Comparison of ENCODE assay signal across 21 cellular contexts in genomic region chr1:225611537-225612223, GRCh38. TPM values are rescaled to one million over a fixed set of nuclear protein-coding genes. Genes with fewer than 3 reads are reported as not detected.
DNase-seq lines count a peak whose midpoint lies in the region; ATAC-seq and TF ChIP-seq lines count a peak whose summit lies in the region.
"Had no signal": no experiment of that assay in that cellular context is flagged by ENCODE, and none has a peak within 500 bp of the region (broad histone marks: within the 10 kb centered on the region; RNA-seq: fewer than 3 reads in every experiment).

No MANE protein-coding gene starts in this region.

- H3K4me3 ChIP-seq in body of pancreas (no peak overlapping the region), muscle layer of colon (ENCODE audit: low read depth in 1 of 2, low read length in 2 of 2) (no peak overlapping the region)
- H3K4me3 ChIP-seq: suprapubic skin had no signal

- H3K27me3 Mint-ChIP-seq in type B pancreatic cell: no peaks in the 10 kb centered on the region
- H3K27me3 Mint-ChIP-seq: B cell had no signal

- H3K9me3 ChIP-seq in body of pancreas (no peaks in the 10 kb centered on the region), muscle layer of colon (ENCODE audit: low read length) (no peaks in the 10 kb centered on the region)
- H3K9me3 ChIP-seq: suprapubic skin had no signal

- peak overlapping the region; percentile 24 for H3K4me3 Mint-ChIP-seq in type B pancreatic cell
- H3K4me3 Mint-ChIP-seq: B cell; endodermal cell; natural killer cell; T-helper 1 cell treated with Interleukin-12 subunit alpha and Interleukin-12 subunit beta and Interleukin-4 antibody, amounts not matched to agents 30 μg/mL and 1 μg/mL, for 36 hours had no signal

- WGBS in body of pancreas, 2 donors: 52 to 55% methylated on average over 7 of the region's 7 CpGs

- H3K4me1 Mint-ChIP-seq in type B pancreatic cell (ENCODE audit: unreplicated experiment): peaks cover 44% of the 10 kb centered on the region
- H3K4me1 Mint-ChIP-seq: B cell, natural killer cell had no signal

- peaks cover 41% of the 10 kb centered on the region for H3K4me1 ChIP-seq in body of pancreas
- peaks cover 30% of the 10 kb centered on the region for H3K4me1 ChIP-seq in muscle layer of colon (ENCODE audit: insufficient read depth, low read length)

- no peak overlapping the region for H3K9ac ChIP-seq in muscle layer of colon (ENCODE audit: low read length)

- no peaks in the 10 kb centered on the region for H3K36me3 ChIP-seq in body of pancreas (replicated peaks in 1 of 2; ENCODE audit: insufficient read depth in 1 of 2, low read depth in 2 of 2)
- no peaks in the 10 kb centered on the region for H3K36me3 ChIP-seq in muscle layer of colon (ENCODE audit: insufficient read depth, low read length)
- H3K36me3 ChIP-seq: suprapubic skin had no signal

- no peaks in the 10 kb centered on the region for H3K9me3 Mint-ChIP-seq in type B pancreatic cell
- H3K9me3 Mint-ChIP-seq: natural killer cell; T-helper 1 cell treated with Interleukin-12 subunit alpha and Interleukin-12 subunit beta and Interleukin-4 antibody, amounts not matched to agents 30 μg/mL and 1 μg/mL, for 36 hours had no signal

- intact Hi-C loops in body of pancreas (cut with DNase I): no loop called here

- peak; percentile 25; the same call in 1 of the 2 replicates for TF ChIP-seq CTCF in LNCAP (IDR thresholded peaks at IDR 0.05)
- peak in 4 of 7 experiments; percentile 25 to 35 (median 27) for TF ChIP-seq CTCF in body of pancreas (IDR thresholded peaks at IDR 0.05)
- no peak for TF ChIP-seq CTCF in type B pancreatic cell (conservative IDR thresholded peaks at IDR 0.05)
- no peak for TF ChIP-seq CTCF in GM20000 (IDR thresholded peaks at IDR 0.05; ENCODE audit: extremely low read depth, missing control alignments)

- peak; percentile 27 for ATAC-seq in body of pancreas
- ATAC-seq: natural killer cell had no signal

- DNase-seq in body of pancreas: peak; percentile 24 to 56 (median 28)
- DNase-seq in type B pancreatic cell (ENCODE audit: extremely low spot score, unreplicated experiment): no peak
- no peak for DNase-seq in GM20000 (ENCODE audit: low spot score)
- DNase-seq in OCI-M2 (lab: John Stamatoyannopoulos, UW; ENCODE audit: unreplicated experiment): no peak
- DNase-seq in NCI-H524 (lab: John Stamatoyannopoulos, UW): no peak
- DNase-seq: activated CD4-positive, alpha-beta T cell treated with anti-CD3 and anti-CD28 coated beads, Interleukin-2, amount 50 U/mL, for 48 hours; activated naive CD4-positive, alpha-beta T cell; activated T-cell treated with anti-CD3 and anti-CD28 coated beads for 4 hours; aorta; endodermal cell; kidney; natural killer cell; NCI-H1436; NCI-H69; SHP77 treated with DMSO at 0.1 percent for 48 hours; stimulated activated CD4-positive, alpha-beta T cell treated with anti-CD3 and anti-CD28 coated beads, Interleukin-12 subunit alpha, Interleukin-12 subunit beta, amount 100 ng/mL, for 4 hours had no signal

- H3K27ac ChIP-seq in body of pancreas: peak overlapping the region in 2 of 4 donors; percentile 19 to 37
- H3K27ac ChIP-seq in muscle layer of colon (ENCODE audit: low read depth, low read length): peak overlapping the region; percentile 1
- H3K27ac ChIP-seq: suprapubic skin had no signal

- peak overlapping the region; percentile 84 for H3K27ac Mint-ChIP-seq in type B pancreatic cell
- H3K27ac Mint-ChIP-seq: B cell; endodermal cell; natural killer cell; T-helper 1 cell treated with Interleukin-12 subunit alpha and Interleukin-12 subunit beta and Interleukin-4 antibody, amounts not matched to agents 30 μg/mL and 1 μg/mL, for 36 hours had no signal

- H3K36me3 Mint-ChIP-seq in type B pancreatic cell: peaks cover 21% of the 10 kb centered on the region
- H3K36me3 Mint-ChIP-seq: natural killer cell had no signal

- H3K27me3 ChIP-seq in body of pancreas (no peaks in the 10 kb centered on the region), muscle layer of colon (ENCODE audit: control insufficient read depth in 1 of 2, insufficient read depth in 2 of 2, low read length in 2 of 2) (no peaks in the 10 kb centered on the region)
- H3K27me3 ChIP-seq: suprapubic skin had no signal

- no peak for TF ChIP-seq POLR2A in body of pancreas (IDR thresholded peaks at IDR 0.05)

RNA-seq across cellular contexts. Expression of gene ENAH, which starts 41.2 kb away (rescaled TPM):
- 10 to 100 TPM; 21.1 to 28.8 TPM for total RNA-seq in body of pancreas
- total RNA-seq in type B pancreatic cell (ENCODE audit: low replicate concordance): 69.2 and 133 TPM in 2 replicates
- total RNA-seq: natural killer cell had no signal

Comparison
In these comparisons a context has a peak if more than half of its experiments do, and no peak if none do; other contexts are left out.
1. CTCF ChIP-seq: peak in LNCAP (single experiment) and body of pancreas (4 of 7); none in type B pancreatic cell (single experiment) and GM20000 (single experiment).
2. DNase-seq: peak in body of pancreas (4 of 4); none in type B pancreatic cell (single experiment), GM20000 (single experiment), OCI-M2 (single experiment) and NCI-H524 (0 of 2).